ENCODE assay signal across 8 cellular contexts in genomic region chr15:73630796-73631471, GRCh38. TPM values are rescaled to one million over a fixed set of nuclear protein-coding genes. Genes with fewer than 3 reads are reported as not detected.
DNase-seq lines count a peak whose midpoint lies in the region; ATAC-seq lines count a peak whose summit lies in the region.

No MANE protein-coding gene starts in this region.

- no peak overlapping the region for H3K27ac Mint-ChIP-seq in activated CD4-positive, alpha-beta T cell treated with anti-CD3 and anti-CD28 coated beads for 36 hours
- H3K27ac Mint-ChIP-seq in activated naive CD8-positive, alpha-beta T cell treated with anti-CD3 and anti-CD28 coated beads for 36 hours: no peak overlapping the region
- peak overlapping the region in 4 of 6 donors; percentile 27 to 54 (median 46) for H3K27ac Mint-ChIP-seq in immature natural killer cell

- CTCF ChIA-PET in activated CD4-positive, alpha-beta T cell treated with anti-CD3 and anti-CD28 coated beads for 36 hours (lab: Charles Lee): interaction anchor here (0.6 to 8.6 kb wide), 9 partner anchors 12 to 236 kb away, joined by 3 to 121 read pairs (median 3); no protein-coding TSS in a partner anchor

- H3K9me3 Mint-ChIP-seq in activated CD4-positive, alpha-beta T cell treated with anti-CD3 and anti-CD28 coated beads for 36 hours (ENCODE audit: low read depth): no peaks in the 10 kb centered on the region
- no peaks in the 10 kb centered on the region for H3K9me3 Mint-ChIP-seq in activated naive CD8-positive, alpha-beta T cell treated with anti-CD3 and anti-CD28 coated beads for 36 hours
- H3K9me3 Mint-ChIP-seq in immature natural killer cell: no peaks in the 10 kb centered on the region

- peaks cover 3% of the 10 kb centered on the region for H3K36me3 Mint-ChIP-seq in activated CD4-positive, alpha-beta T cell treated with anti-CD3 and anti-CD28 coated beads for 36 hours (ENCODE audit: low read depth)
- peaks cover 3% of the 10 kb centered on the region for H3K36me3 Mint-ChIP-seq in activated naive CD8-positive, alpha-beta T cell treated with anti-CD3 and anti-CD28 coated beads for 36 hours
- H3K36me3 Mint-ChIP-seq in immature natural killer cell: no peaks in the 10 kb centered on the region

- peaks cover 53% of the 10 kb centered on the region for H3K4me1 Mint-ChIP-seq in activated CD4-positive, alpha-beta T cell treated with anti-CD3 and anti-CD28 coated beads for 36 hours
- peaks cover 57% of the 10 kb centered on the region for H3K4me1 Mint-ChIP-seq in activated naive CD8-positive, alpha-beta T cell treated with anti-CD3 and anti-CD28 coated beads for 36 hours
- H3K4me1 Mint-ChIP-seq in immature natural killer cell: peaks cover 43 to 61% of the 10 kb centered on the region in 2 donors

- H3K4me3 Mint-ChIP-seq in activated CD4-positive, alpha-beta T cell treated with anti-CD3 and anti-CD28 coated beads for 36 hours: peak overlapping the region; percentile 22
- peak overlapping the region; percentile 26 for H3K4me3 Mint-ChIP-seq in activated naive CD8-positive, alpha-beta T cell treated with anti-CD3 and anti-CD28 coated beads for 36 hours
- H3K4me3 Mint-ChIP-seq in immature natural killer cell: peak overlapping the region; percentile 8 to 89 (median 83)

- H3K27me3 Mint-ChIP-seq in activated CD4-positive, alpha-beta T cell treated with anti-CD3 and anti-CD28 coated beads for 36 hours: no peaks in the 10 kb centered on the region
- peaks cover 3% of the 10 kb centered on the region for H3K27me3 Mint-ChIP-seq in activated naive CD8-positive, alpha-beta T cell treated with anti-CD3 and anti-CD28 coated beads for 36 hours
- peaks cover 0 to 3% (median 0%) of the 10 kb centered on the region in 3 donors for H3K27me3 Mint-ChIP-seq in immature natural killer cell (ENCODE audit: low read depth in 3 of 3)

- no peak for ATAC-seq in activated CD4-positive, alpha-beta T cell treated with anti-CD3 and anti-CD28 coated beads for 36 hours
- ATAC-seq in GM21825 (IDR thresholded peaks at IDR 0.05; ENCODE audit: unreplicated experiment): no peak

- H3K27ac ChIP-seq in substantia nigra (ENCODE audit: low read depth, low read length, poor library complexity, severe bottlenecking): peak overlapping the region; percentile 5

- intact Hi-C loops in activated CD4-positive, alpha-beta T cell treated with anti-CD3 and anti-CD28 coated beads for 36 hours (cut with DNase I, micrococcal nuclease): loop anchor here (5.0 to 10.0 kb wide), 6 partner anchors 291 to 1821 kb away; partner anchors contain the start of genes NEO1 (in 1 of the 2), PML (in 1 of the 2), SIN3A (in 1 of the 2) and STOML1 (in 1 of the 2)

- DNase-seq in activated CD4-positive, alpha-beta T cell treated with anti-CD3 and anti-CD28 coated beads for 36 hours: no peak
- DNase-seq in activated CD4-positive, alpha-beta T cell treated with anti-CD3 and anti-CD28 coated beads for 48 hours: no peak
- DNase-seq in activated naive CD8-positive, alpha-beta T cell treated with anti-CD3 and anti-CD28 coated beads for 36 hours: no peak
- DNase-seq in immature natural killer cell (no peak), substantia nigra (lab: John Stamatoyannopoulos, UW) (no peak), NCI-H1105 (lab: John Stamatoyannopoulos, UW) (no peak), EL (no peak)

- POLR2A ChIA-PET in activated CD4-positive, alpha-beta T cell treated with anti-CD3 and anti-CD28 coated beads for 36 hours (lab: Charles Lee): interaction anchor here (0.5 to 1.1 kb wide), 5 partner anchors 10 to 56 kb away, joined by 3 read pairs; no protein-coding TSS in a partner anchor

RNA-seq across cellular contexts. Expression of gene NPTN, which starts 2.3 kb away (rescaled TPM):
- 10 to 100 TPM; 43.5 to 73.4 TPM for total RNA-seq in activated CD4-positive, alpha-beta T cell treated with anti-CD3 and anti-CD28 coated beads for 36 hours
- 10 to 100 TPM; 41.0 to 43.5 TPM for total RNA-seq in activated naive CD8-positive, alpha-beta T cell treated with anti-CD3 and anti-CD28 coated beads for 36 hours
- polyA plus RNA-seq in immature natural killer cell: 10 to 100 TPM; 30.3 to 58.7 (median 41.6) TPM

RNA-seq across cellular contexts. Expression of gene CD276, which starts 53.2 kb away (rescaled TPM):
- 1 to 10 TPM; 2.6 to 3.0 TPM for total RNA-seq in activated CD4-positive, alpha-beta T cell treated with anti-CD3 and anti-CD28 coated beads for 36 hours
- 1 to 10 TPM; 1.6 to 2.1 TPM for total RNA-seq in activated naive CD8-positive, alpha-beta T cell treated with anti-CD3 and anti-CD28 coated beads for 36 hours
- polyA plus RNA-seq in immature natural killer cell: not detected

Comparison
In these comparisons a context has a peak if more than half of its experiments do, and no peak if none do; other contexts are left out.
1. H3K27ac Mint-ChIP-seq: peak in immature natural killer cell (4 of 6); none in activated CD4-positive, alpha-beta T cell treated with anti-CD3 and anti-CD28 coated beads for 36 hours (single experiment) and activated naive CD8-positive, alpha-beta T cell treated with anti-CD3 and anti-CD28 coated beads for 36 hours (single experiment).
2. H3K4me3 Mint-ChIP-seq: peak in every context shown above with its lines; median percentile 83 in immature natural killer cell; 26 in activated naive CD8-positive, alpha-beta T cell treated with anti-CD3 and anti-CD28 coated beads for 36 hours; 22 in activated CD4-positive, alpha-beta T cell treated with anti-CD3 and anti-CD28 coated beads for 36 hours.